1 cellular context compared by ENCODE assay signal in the genomic region with DNA sequence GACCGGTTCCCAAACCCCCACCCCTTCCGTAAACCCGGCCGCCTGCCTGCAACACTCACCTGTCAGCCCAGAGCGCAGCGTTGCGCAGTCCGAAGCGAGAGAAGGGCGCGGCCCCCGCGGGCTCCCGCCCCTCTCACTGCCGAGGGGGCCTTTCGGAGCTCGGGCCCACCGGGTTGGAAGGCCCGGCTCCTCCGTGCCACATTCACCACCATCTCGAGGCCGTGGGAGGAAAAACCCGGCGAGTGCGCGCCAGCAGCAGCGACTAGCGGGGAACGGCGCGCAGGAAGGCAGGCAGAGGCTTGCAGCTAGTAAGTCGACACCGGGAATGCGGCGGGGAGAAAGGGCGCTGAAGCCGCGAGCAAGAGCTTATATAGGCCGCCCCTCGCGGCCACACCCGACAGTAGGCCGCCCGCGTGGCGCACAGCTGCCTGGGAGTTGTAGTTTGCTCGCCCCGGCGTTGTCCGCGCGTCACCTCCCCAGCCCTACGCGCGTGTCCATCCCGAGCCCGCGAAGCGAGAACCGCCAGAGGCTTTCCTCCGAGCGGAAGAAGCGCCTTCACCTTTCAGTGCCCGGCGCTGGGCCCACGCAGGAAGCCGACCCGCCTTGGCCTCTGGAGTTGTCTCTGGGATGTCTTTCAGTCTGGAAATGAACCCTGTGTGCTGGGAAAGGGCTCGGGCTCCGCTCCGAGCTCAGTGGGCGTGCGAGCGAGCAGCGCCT.
TF ChIP-seq lines count a peak whose summit lies in the region.

No MANE protein-coding gene starts in this region.

TF ChIP-seq in HepG2, 621 proteins besides CTCF, POLR2A, EP300 and RAD21 (continued from another document and continues in another):
- TF ChIP-seq, protein P1, sequence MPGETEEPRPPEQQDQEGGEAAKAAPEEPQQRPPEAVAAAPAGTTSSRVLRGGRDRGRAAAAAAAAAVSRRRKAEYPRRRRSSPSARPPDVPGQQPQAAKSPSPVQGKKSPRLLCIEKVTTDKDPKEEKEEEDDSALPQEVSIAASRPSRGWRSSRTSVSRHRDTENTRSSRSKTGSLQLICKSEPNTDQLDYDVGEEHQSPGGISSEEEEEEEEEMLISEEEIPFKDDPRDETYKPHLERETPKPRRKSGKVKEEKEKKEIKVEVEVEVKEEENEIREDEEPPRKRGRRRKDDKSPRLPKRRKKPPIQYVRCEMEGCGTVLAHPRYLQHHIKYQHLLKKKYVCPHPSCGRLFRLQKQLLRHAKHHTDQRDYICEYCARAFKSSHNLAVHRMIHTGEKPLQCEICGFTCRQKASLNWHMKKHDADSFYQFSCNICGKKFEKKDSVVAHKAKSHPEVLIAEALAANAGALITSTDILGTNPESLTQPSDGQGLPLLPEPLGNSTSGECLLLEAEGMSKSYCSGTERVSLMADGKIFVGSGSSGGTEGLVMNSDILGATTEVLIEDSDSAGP (CRISPR knock-in tag; IDR thresholded peaks at IDR 0.05; ENCODE audit: borderline replicate concordance), result peak; percentile 91
- TF ChIP-seq NFKBIZ (CRISPR knock-in tag; IDR thresholded peaks at IDR 0.05) (no peak), ZNF614 (CRISPR knock-in tag; IDR thresholded peaks at IDR 0.05; ENCODE audit: borderline replicate concordance) (peak; percentile 93), KDM1A (CRISPR knock-in tag; IDR thresholded peaks at IDR 0.05) (no peak), JUN (CRISPR knock-in tag; IDR thresholded peaks at IDR 0.05) (peak; percentile 40; the same call in 1 of the 2 replicates), ZNF337 (CRISPR knock-in tag; IDR thresholded peaks at IDR 0.05; ENCODE audit: borderline replicate concordance, low read depth) (peak; percentile 91; the same call in 1 of the 2 replicates), ZSCAN30 (CRISPR knock-in tag; IDR thresholded peaks at IDR 0.05) (peak; percentile 94), PCBP2 (optimal IDR thresholded peaks at IDR 0.05; ENCODE audit: low read depth, low read length, poor library complexity, severe bottlenecking) (no peak), ZNF432 (CRISPR knock-in tag; IDR thresholded peaks at IDR 0.05; ENCODE audit: borderline replicate concordance) (no peak), NFYB (CRISPR knock-in tag; IDR thresholded peaks at IDR 0.05) (0 out of 2 replicates have a peak, but pooled peaks have one; percentile 34), ZNF496 (CRISPR knock-in tag; IDR thresholded peaks at IDR 0.05; ENCODE audit: insufficient replicate concordance) (no peak), ZNF33A (CRISPR knock-in tag; IDR thresholded peaks at IDR 0.05; ENCODE audit: borderline replicate concordance) (no peak), RXRB (CRISPR knock-in tag; IDR thresholded peaks at IDR 0.05; ENCODE audit: borderline replicate concordance) (peak; percentile 60; the same call in 1 of the 2 replicates), ZNF713 (CRISPR knock-in tag; IDR thresholded peaks at IDR 0.05) (peak; percentile 60; the same call in 1 of the 2 replicates), KLF12 (CRISPR knock-in tag; IDR thresholded peaks at IDR 0.05; ENCODE audit: borderline replicate concordance) (peak; percentile 99; the same call in 1 of the 2 replicates), HOXA7 (CRISPR knock-in tag; IDR thresholded peaks at IDR 0.05) (no peak), SUZ12 (IDR thresholded peaks at IDR 0.05; ENCODE audit: low read depth, low read length) (peak; percentile 74), RORA (CRISPR knock-in tag; IDR thresholded peaks at IDR 0.05) (no peak)
- TF ChIP-seq, protein P2, sequence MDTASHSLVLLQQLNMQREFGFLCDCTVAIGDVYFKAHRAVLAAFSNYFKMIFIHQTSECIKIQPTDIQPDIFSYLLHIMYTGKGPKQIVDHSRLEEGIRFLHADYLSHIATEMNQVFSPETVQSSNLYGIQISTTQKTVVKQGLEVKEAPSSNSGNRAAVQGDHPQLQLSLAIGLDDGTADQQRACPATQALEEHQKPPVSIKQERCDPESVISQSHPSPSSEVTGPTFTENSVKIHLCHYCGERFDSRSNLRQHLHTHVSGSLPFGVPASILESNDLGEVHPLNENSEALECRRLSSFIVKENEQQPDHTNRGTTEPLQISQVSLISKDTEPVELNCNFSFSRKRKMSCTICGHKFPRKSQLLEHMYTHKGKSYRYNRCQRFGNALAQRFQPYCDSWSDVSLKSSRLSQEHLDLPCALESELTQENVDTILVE (CRISPR knock-in tag; IDR thresholded peaks at IDR 0.05), result no peak
- TF ChIP-seq, protein P3, sequence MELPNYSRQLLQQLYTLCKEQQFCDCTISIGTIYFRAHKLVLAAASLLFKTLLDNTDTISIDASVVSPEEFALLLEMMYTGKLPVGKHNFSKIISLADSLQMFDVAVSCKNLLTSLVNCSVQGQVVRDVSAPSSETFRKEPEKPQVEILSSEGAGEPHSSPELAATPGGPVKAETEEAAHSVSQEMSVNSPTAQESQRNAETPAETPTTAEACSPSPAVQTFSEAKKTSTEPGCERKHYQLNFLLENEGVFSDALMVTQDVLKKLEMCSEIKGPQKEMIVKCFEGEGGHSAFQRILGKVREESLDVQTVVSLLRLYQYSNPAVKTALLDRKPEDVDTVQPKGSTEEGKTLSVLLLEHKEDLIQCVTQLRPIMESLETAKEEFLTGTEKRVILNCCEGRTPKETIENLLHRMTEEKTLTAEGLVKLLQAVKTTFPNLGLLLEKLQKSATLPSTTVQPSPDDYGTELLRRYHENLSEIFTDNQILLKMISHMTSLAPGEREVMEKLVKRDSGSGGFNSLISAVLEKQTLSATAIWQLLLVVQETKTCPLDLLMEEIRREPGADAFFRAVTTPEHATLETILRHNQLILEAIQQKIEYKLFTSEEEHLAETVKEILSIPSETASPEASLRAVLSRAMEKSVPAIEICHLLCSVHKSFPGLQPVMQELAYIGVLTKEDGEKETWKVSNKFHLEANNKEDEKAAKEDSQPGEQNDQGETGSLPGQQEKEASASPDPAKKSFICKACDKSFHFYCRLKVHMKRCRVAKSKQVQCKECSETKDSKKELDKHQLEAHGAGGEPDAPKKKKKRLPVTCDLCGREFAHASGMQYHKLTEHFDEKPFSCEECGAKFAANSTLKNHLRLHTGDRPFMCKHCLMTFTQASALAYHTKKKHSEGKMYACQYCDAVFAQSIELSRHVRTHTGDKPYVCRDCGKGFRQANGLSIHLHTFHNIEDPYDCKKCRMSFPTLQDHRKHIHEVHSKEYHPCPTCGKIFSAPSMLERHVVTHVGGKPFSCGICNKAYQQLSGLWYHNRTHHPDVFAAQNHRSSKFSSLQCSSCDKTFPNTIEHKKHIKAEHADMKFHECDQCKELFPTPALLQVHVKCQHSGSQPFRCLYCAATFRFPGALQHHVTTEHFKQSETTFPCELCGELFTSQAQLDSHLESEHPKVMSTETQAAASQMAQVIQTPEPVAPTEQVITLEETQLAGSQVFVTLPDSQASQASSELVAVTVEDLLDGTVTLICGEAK (IDR thresholded peaks at IDR 0.05), result no peak
- TF ChIP-seq, protein P3 (CRISPR knock-in tag; IDR thresholded peaks at IDR 0.05), result peak; percentile 86
- TF ChIP-seq, protein P4, sequence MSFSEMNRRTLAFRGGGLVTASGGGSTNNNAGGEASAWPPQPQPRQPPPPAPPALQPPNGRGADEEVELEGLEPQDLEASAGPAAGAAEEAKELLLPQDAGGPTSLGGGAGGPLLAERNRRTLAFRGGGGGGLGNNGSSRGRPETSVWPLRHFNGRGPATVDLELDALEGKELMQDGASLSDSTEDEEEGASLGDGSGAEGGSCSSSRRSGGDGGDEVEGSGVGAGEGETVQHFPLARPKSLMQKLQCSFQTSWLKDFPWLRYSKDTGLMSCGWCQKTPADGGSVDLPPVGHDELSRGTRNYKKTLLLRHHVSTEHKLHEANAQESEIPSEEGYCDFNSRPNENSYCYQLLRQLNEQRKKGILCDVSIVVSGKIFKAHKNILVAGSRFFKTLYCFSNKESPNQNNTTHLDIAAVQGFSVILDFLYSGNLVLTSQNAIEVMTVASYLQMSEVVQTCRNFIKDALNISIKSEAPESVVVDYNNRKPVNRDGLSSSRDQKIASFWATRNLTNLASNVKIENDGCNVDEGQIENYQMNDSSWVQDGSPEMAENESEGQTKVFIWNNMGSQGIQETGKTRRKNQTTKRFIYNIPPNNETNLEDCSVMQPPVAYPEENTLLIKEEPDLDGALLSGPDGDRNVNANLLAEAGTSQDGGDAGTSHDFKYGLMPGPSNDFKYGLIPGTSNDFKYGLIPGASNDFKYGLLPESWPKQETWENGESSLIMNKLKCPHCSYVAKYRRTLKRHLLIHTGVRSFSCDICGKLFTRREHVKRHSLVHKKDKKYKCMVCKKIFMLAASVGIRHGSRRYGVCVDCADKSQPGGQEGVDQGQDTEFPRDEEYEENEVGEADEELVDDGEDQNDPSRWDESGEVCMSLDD (CRISPR knock-in tag; IDR thresholded peaks at IDR 0.05; ENCODE audit: borderline replicate concordance), result no peak
- TF ChIP-seq, protein P5, sequence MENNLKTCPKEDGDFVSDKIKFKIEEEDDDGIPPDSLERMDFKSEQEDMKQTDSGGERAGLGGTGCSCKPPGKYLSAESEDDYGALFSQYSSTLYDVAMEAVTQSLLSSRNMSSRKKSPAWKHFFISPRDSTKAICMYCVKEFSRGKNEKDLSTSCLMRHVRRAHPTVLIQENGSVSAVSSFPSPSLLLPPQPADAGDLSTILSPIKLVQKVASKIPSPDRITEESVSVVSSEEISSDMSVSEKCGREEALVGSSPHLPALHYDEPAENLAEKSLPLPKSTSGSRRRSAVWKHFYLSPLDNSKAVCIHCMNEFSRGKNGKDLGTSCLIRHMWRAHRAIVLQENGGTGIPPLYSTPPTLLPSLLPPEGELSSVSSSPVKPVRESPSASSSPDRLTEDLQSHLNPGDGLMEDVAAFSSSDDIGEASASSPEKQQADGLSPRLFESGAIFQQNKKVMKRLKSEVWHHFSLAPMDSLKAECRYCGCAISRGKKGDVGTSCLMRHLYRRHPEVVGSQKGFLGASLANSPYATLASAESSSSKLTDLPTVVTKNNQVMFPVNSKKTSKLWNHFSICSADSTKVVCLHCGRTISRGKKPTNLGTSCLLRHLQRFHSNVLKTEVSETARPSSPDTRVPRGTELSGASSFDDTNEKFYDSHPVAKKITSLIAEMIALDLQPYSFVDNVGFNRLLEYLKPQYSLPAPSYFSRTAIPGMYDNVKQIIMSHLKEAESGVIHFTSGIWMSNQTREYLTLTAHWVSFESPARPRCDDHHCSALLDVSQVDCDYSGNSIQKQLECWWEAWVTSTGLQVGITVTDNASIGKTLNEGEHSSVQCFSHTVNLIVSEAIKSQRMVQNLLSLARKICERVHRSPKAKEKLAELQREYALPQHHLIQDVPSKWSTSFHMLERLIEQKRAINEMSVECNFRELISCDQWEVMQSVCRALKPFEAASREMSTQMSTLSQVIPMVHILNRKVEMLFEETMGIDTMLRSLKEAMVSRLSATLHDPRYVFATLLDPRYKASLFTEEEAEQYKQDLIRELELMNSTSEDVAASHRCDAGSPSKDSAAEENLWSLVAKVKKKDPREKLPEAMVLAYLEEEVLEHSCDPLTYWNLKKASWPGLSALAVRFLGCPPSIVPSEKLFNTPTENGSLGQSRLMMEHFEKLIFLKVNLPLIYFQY (CRISPR knock-in tag; IDR thresholded peaks at IDR 0.05; ENCODE audit: borderline replicate concordance), result peak; percentile 80
- TF ChIP-seq, protein P6, sequence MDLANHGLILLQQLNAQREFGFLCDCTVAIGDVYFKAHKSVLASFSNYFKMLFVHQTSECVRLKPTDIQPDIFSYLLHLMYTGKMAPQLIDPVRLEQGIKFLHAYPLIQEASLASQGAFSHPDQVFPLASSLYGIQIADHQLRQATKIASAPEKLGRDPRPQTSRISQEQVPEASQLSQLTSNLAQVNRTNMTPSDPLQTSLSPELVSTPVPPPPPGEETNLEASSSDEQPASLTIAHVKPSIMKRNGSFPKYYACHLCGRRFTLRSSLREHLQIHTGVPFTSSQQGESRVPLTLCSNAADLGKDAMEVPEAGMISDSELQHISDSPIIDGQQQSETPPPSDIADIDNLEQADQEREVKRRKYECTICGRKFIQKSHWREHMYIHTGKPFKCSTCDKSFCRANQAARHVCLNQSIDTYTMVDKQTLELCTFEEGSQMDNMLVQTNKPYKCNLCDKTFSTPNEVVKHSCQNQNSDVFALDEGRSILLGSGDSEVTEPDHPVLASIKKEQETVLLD (CRISPR knock-in tag; IDR thresholded peaks at IDR 0.05; ENCODE audit: low read depth), result no peak; the same call in 1 of the 2 replicates
- TF ChIP-seq, protein P7, sequence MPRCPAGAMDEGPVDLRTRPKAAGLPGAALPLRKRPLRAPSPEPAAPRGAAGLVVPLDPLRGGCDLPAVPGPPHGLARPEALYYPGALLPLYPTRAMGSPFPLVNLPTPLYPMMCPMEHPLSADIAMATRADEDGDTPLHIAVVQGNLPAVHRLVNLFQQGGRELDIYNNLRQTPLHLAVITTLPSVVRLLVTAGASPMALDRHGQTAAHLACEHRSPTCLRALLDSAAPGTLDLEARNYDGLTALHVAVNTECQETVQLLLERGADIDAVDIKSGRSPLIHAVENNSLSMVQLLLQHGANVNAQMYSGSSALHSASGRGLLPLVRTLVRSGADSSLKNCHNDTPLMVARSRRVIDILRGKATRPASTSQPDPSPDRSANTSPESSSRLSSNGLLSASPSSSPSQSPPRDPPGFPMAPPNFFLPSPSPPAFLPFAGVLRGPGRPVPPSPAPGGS (CRISPR knock-in tag; IDR thresholded peaks at IDR 0.05), result peak; percentile 79; the same call in 1 of the 2 replicates
